In genomic region chr1:209723761-209724693, GRCh38 we compare ENCODE assay signal across 1 cellular context.
A peak's percentile ranks its signal among the peaks of the same experiment; 100 is the strongest.
TF ChIP-seq lines count a peak whose summit lies in the region.

No MANE protein-coding gene starts in this region.

TF ChIP-seq in GM12878, 131 proteins besides CTCF, POLR2A, EP300 and RAD21 (continued from another document):
- 0 out of 2 replicates have a peak, but pooled peaks have one; percentile 11 for TF ChIP-seq PKNOX1 (IDR thresholded peaks at IDR 0.05)
- no peak for TF ChIP-seq RFX5 (IDR thresholded peaks at IDR 0.05; ENCODE audit: low read depth, low read length)
- no peak for TF ChIP-seq MYB (IDR thresholded peaks at IDR 0.05; ENCODE audit: borderline replicate concordance, low read depth, low read length)
- TF ChIP-seq MEF2A (IDR thresholded peaks at IDR 0.05; ENCODE audit: insufficient read depth, low read depth, low read length), result 0 out of 2 replicates have a peak, but pooled peaks have one; percentile 7
- TF ChIP-seq BHLHE40 (IDR thresholded peaks at IDR 0.05; ENCODE audit: borderline replicate concordance in 1 of 2, low read depth in 2 of 2, low read length in 1 of 2), result no peak
- no peak for TF ChIP-seq FOXM1 (IDR thresholded peaks at IDR 0.05; ENCODE audit: low read depth, low read length)
- no peak for TF ChIP-seq BCLAF1 (IDR thresholded peaks at IDR 0.05)
- peak; percentile 72 for TF ChIP-seq RUNX3 (IDR thresholded peaks at IDR 0.05; ENCODE audit: low read length)
- no peak for TF ChIP-seq ZNF217 (IDR thresholded peaks at IDR 0.05)
- TF ChIP-seq NFIC (IDR thresholded peaks at IDR 0.05; ENCODE audit: low read depth, low read length), result peak; percentile 68
- TF ChIP-seq IRF4 (IDR thresholded peaks at IDR 0.05; ENCODE audit: low read depth, low read length), result peak; percentile 67; the same call in 1 of the 2 replicates
